18 cellular contexts compared by ENCODE assay signal in genomic region chr16:74561626-74562025, GRCh38.
"Had no signal": no experiment of that assay in that cellular context is flagged by ENCODE, and none has a peak within 500 bp of the region (broad histone marks: within the 10 kb centered on the region; RNA-seq: fewer than 3 reads in every experiment).

No MANE protein-coding gene starts in this region.

- H3K9me3 ChIP-seq: gastrocnemius medialis, prostate gland, right atrium auricular region, tibial nerve had no signal

- ATAC-seq: activated CD8-positive, alpha-beta T cell treated with anti-CD3 and anti-CD28 coated beads, Interleukin-2, amount 10 ng/mL, durations not matched to agents 7 days and 5 days; activated T-cell treated with anti-CD3 and anti-CD28 coated beads, Interleukin-2, amount 50 U/mL, for 4 hours; gastrocnemius medialis; stimulated activated naive CD8-positive, alpha-beta T cell treated with anti-CD3 and anti-CD28 coated beads, Interleukin-15, Interleukin-2, amounts not matched to agents 100 U/mL and 50 U/mL, for 24 hours had no signal

- H3K4me3 Mint-ChIP-seq: activated CD4-positive, alpha-beta T cell treated with anti-CD3 and anti-CD28 coated beads, Interleukin-2, amount 10 ng/mL, durations not matched to agents 24 days and 14 days; activated CD8-positive, alpha-beta T cell treated with anti-CD3 and anti-CD28 coated beads, Interleukin-2, amount 10 ng/mL, durations not matched to agents 7 days and 5 days; activated T-cell treated with anti-CD3 and anti-CD28 coated beads, Interleukin-2, amount 50 U/mL, for 4 hours; neural crest cell had no signal

- H3K4me1 ChIP-seq: prostate gland had no signal

- DNase-seq: activated CD4-positive, alpha-beta T cell treated with anti-CD3 and anti-CD28 coated beads, Interleukin-2, amount 10 ng/mL, durations not matched to agents 24 days and 14 days; activated CD8-positive, alpha-beta T cell treated with anti-CD3 and anti-CD28 coated beads, Interleukin-2, amount 10 ng/mL, durations not matched to agents 7 days and 5 days; activated naive CD4-positive, alpha-beta T cell treated with anti-CD3 and anti-CD28 coated beads, Interleukin-2, amount 50 U/mL, for 16 hours; activated T-cell treated with anti-CD3 and anti-CD28 coated beads, Interleukin-2, amount 50 U/mL, for 4 hours; cortex of kidney; effector CD8-positive, alpha-beta T cell; gastrocnemius medialis; head of caudate nucleus; kidney; stimulated activated CD4-positive, alpha-beta T cell treated with anti-CD3 and anti-CD28 coated beads, Interleukin-2, amount 100 ng/mL, for 24 hours; stimulated activated naive CD8-positive, alpha-beta T cell treated with anti-CD3 and anti-CD28 coated beads, Interleukin-15, Interleukin-2, amounts not matched to agents 100 U/mL and 50 U/mL, for 24 hours; T1000 had no signal

- H3K27ac Mint-ChIP-seq: activated CD4-positive, alpha-beta T cell treated with anti-CD3 and anti-CD28 coated beads, Interleukin-2, amount 10 ng/mL, durations not matched to agents 24 days and 14 days; activated CD8-positive, alpha-beta T cell treated with anti-CD3 and anti-CD28 coated beads, Interleukin-2, amount 10 ng/mL, durations not matched to agents 7 days and 5 days had no signal

- H3K9me3 Mint-ChIP-seq: activated CD4-positive, alpha-beta T cell treated with anti-CD3 and anti-CD28 coated beads, Interleukin-2, amount 10 ng/mL, durations not matched to agents 24 days and 14 days; activated T-cell treated with anti-CD3 and anti-CD28 coated beads, Interleukin-2, amount 50 U/mL, for 4 hours; neural crest cell had no signal

- H3K27ac ChIP-seq: epithelial cell of prostate, prostate gland, right atrium auricular region, tibial nerve had no signal

- H3K4me3 ChIP-seq: gastrocnemius medialis, lung, prostate gland, right atrium auricular region, tibial nerve had no signal

- H3K27me3 ChIP-seq: gastrocnemius medialis, right atrium auricular region, tibial nerve had no signal

- H3K36me3 ChIP-seq: gastrocnemius medialis, prostate gland, right atrium auricular region had no signal

- H3K27me3 Mint-ChIP-seq: activated CD4-positive, alpha-beta T cell treated with anti-CD3 and anti-CD28 coated beads, Interleukin-2, amount 10 ng/mL, durations not matched to agents 24 days and 14 days had no signal
